In genomic region chr1:20574686-20575543, GRCh38 we compare ENCODE assay signal across 1 cellular context.
A peak's percentile ranks its signal among the peaks of the same experiment; 100 is the strongest.
TF ChIP-seq lines count a peak whose summit lies in the region.

No MANE protein-coding gene starts in this region.

TF ChIP-seq in H1, 55 proteins besides CTCF, POLR2A, EP300 and RAD21 (continued from another document):
- TF ChIP-seq TEAD4 (IDR thresholded peaks at IDR 0.05; ENCODE audit: low read depth, low read length) (peak; percentile 91), SIN3A (conservative IDR thresholded peaks at IDR 0.05 in 1 of 2, IDR thresholded peaks at IDR 0.05 in 1 of 2; ENCODE audit: low read depth in 1 of 2, low read length in 2 of 2) (peak; percentile 71 to 84; a peak in 2 of 4 replicates), CTBP2 (IDR thresholded peaks at IDR 0.05; ENCODE audit: borderline replicate concordance, insufficient read depth, insufficient read length, low read length) (peak; percentile 67), MAFK (IDR thresholded peaks at IDR 0.05; ENCODE audit: low read depth, low read length) (no peak), SUZ12 (IDR thresholded peaks at IDR 0.05; ENCODE audit: low read length) (no peak)
